Comparison of ENCODE assay signal across 1 cellular context in genomic region chr2:127591221-127591923, GRCh38.
TF ChIP-seq lines count a peak whose summit lies in the region.

No MANE protein-coding gene starts in this region.

TF ChIP-seq in HepG2, 621 proteins besides CTCF, POLR2A, EP300 and RAD21 (continued from another document and continues in another):
- TF ChIP-seq ZBTB44 (CRISPR knock-in tag; IDR thresholded peaks at IDR 0.05) (no peak), NFYB (CRISPR knock-in tag; IDR thresholded peaks at IDR 0.05) (no peak), NFYC (CRISPR knock-in tag; IDR thresholded peaks at IDR 0.05) (no peak), KAT8 (CRISPR knock-in tag; IDR thresholded peaks at IDR 0.05) (peak; percentile 60; the same call in 1 of the 2 replicates), ISL2 (CRISPR knock-in tag; IDR thresholded peaks at IDR 0.05) (no peak), MTERF4 (CRISPR knock-in tag; IDR thresholded peaks at IDR 0.05) (no peak), IKZF5 (CRISPR knock-in tag; IDR thresholded peaks at IDR 0.05) (0 out of 2 replicates have a peak, but pooled peaks have one; percentile 47), ZBTB14 (CRISPR knock-in tag; IDR thresholded peaks at IDR 0.05) (no peak), FOSL1 (CRISPR knock-in tag; IDR thresholded peaks at IDR 0.05; ENCODE audit: borderline replicate concordance) (no peak), ZNF777 (CRISPR knock-in tag; IDR thresholded peaks at IDR 0.05) (0 out of 2 replicates have a peak, but pooled peaks have one; percentile 16), DBP (CRISPR knock-in tag; IDR thresholded peaks at IDR 0.05; ENCODE audit: not compliant biosample characterization) (no peak), ZNF460 (CRISPR knock-in tag; IDR thresholded peaks at IDR 0.05; ENCODE audit: borderline replicate concordance) (no peak), ZNF530 (CRISPR knock-in tag; IDR thresholded peaks at IDR 0.05; ENCODE audit: low read depth) (no peak), NCOA2 (CRISPR knock-in tag; IDR thresholded peaks at IDR 0.05) (0 out of 2 replicates have a peak, but pooled peaks have one; percentile 24), SP4 (CRISPR knock-in tag; IDR thresholded peaks at IDR 0.05) (peak; percentile 48), ZNF451 (CRISPR knock-in tag; IDR thresholded peaks at IDR 0.05) (no peak), KDM6A (CRISPR knock-in tag; IDR thresholded peaks at IDR 0.05; ENCODE audit: low read depth) (no peak), ZNF350 (CRISPR knock-in tag; IDR thresholded peaks at IDR 0.05; ENCODE audit: borderline replicate concordance, low read depth) (peak; percentile 35; the same call in 1 of the 2 replicates), ZNF18 (CRISPR knock-in tag; IDR thresholded peaks at IDR 0.05; ENCODE audit: insufficient replicate concordance) (no peak), FUBP1 (CRISPR knock-in tag; IDR thresholded peaks at IDR 0.05; ENCODE audit: borderline replicate concordance) (no peak), ZNF704 (CRISPR knock-in tag; IDR thresholded peaks at IDR 0.05; ENCODE audit: borderline replicate concordance) (peak; percentile 42; the same call in 1 of the 2 replicates), ATF6 (CRISPR knock-in tag; conservative IDR thresholded peaks at IDR 0.05) (no peak), ZBTB21 (CRISPR knock-in tag; IDR thresholded peaks at IDR 0.05) (no peak), GZF1 (CRISPR knock-in tag; IDR thresholded peaks at IDR 0.05) (no peak), YEATS4 (CRISPR knock-in tag; IDR thresholded peaks at IDR 0.05; ENCODE audit: borderline replicate concordance) (no peak), TFE3 (CRISPR knock-in tag; IDR thresholded peaks at IDR 0.05) (no peak), ZNF563 (CRISPR knock-in tag; IDR thresholded peaks at IDR 0.05) (no peak), ELF3 (CRISPR knock-in tag; IDR thresholded peaks at IDR 0.05) (peak; percentile 51), SP140L (CRISPR knock-in tag; IDR thresholded peaks at IDR 0.05; ENCODE audit: borderline replicate concordance) (no peak), NR2F6 (IDR thresholded peaks at IDR 0.05) (no peak), NR2F6 (CRISPR knock-in tag; IDR thresholded peaks at IDR 0.05) (peak; percentile 51; the same call in 1 of the 2 replicates), HES4 (CRISPR knock-in tag; IDR thresholded peaks at IDR 0.05; ENCODE audit: borderline replicate concordance) (no peak), ZNF142 (CRISPR knock-in tag; IDR thresholded peaks at IDR 0.05) (no peak), TBX2 (CRISPR knock-in tag; IDR thresholded peaks at IDR 0.05; ENCODE audit: borderline replicate concordance) (no peak; the same call in 1 of the 2 replicates), SMARCC2 (IDR thresholded peaks at IDR 0.05) (no peak), CHD2 (IDR thresholded peaks at IDR 0.05; ENCODE audit: low read depth, low read length) (no peak), ZNF639 (CRISPR knock-in tag; conservative IDR thresholded peaks at IDR 0.05) (0 out of 2 replicates have a peak, but pooled peaks have one; percentile 56)
